ENCODE assay signal across 12 cellular contexts in the genomic region with DNA sequence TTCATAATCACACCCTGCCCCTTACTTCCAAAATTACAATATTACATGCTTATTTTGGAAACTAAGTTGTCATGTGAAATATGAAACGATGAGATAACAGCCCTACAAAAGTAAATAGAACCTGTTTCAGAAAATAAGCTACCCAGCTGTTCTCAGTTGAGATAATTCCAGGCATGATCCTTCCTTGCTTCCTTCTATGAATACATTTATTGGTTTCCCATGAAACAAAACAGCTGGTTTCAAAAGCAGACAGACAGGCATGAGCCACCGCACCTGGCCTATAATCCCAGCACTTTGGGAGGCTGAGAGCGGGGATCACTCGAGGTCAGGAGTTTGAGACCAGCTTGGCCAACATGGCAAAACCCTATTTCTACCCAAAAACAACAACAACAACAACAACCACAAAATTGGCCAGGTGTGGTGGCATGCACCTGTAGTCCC.
DNase-seq lines count a peak whose midpoint lies in the region; ATAC-seq and TF ChIP-seq lines count a peak whose summit lies in the region.
"Had no signal": no experiment of that assay in that cellular context is flagged by ENCODE, and none has a peak within 500 bp of the region (broad histone marks: within the 10 kb centered on the region; RNA-seq: fewer than 3 reads in every experiment).

No MANE protein-coding gene starts in this region.

- H3K27ac ChIP-seq in right atrium auricular region = peak overlapping the region; percentile 80 to 82
- peak overlapping the region; percentile 31 for H3K27ac ChIP-seq in WERI-Rb-1
- peak overlapping the region; percentile 33 for H3K27ac ChIP-seq in urinary bladder (ENCODE audit: low read depth)

- intact Hi-C loops in left cardiac atrium (cut with DNase I) = no loop called here

- H3K27me3 ChIP-seq in right atrium auricular region (no peaks in the 10 kb centered on the region), WERI-Rb-1 (ENCODE audit: insufficient read depth, low read depth, severe bottlenecking) (no peaks in the 10 kb centered on the region)

- H3K36me3 ChIP-seq in right atrium auricular region = no peaks in the 10 kb centered on the region
- H3K36me3 ChIP-seq in WERI-Rb-1 = peaks cover 9% of the 10 kb centered on the region
- no peaks in the 10 kb centered on the region for H3K36me3 ChIP-seq in urinary bladder (ENCODE audit: insufficient read depth)

- no peak for TF ChIP-seq POLR2A in erythroblast (IDR thresholded peaks at IDR 0.05; ENCODE audit: low read length)

- WGBS in urinary bladder = 44% methylated on average over 4 of the region's 4 CpGs

- DNase-seq in right atrium auricular region (ENCODE audit: low spot score) (no peak), left cardiac atrium (no peak), WERI-Rb-1 (no peak), mesenteric fat pad (ENCODE audit: low spot score) (peak; percentile 51), superior temporal gyrus (ENCODE audit: extremely low spot score) (no peak), erythroblast (lab: John Stamatoyannopoulos, UW) (no peak)
- DNase-seq: activated CD4-positive, alpha-beta T cell treated with anti-CD3 and anti-CD28 coated beads for 4 hours; amniotic stem cell; Calu3; NCI-H1436 had no signal

- H3K9me3 ChIP-seq in right atrium auricular region = no peaks in the 10 kb centered on the region
- H3K9me3 ChIP-seq in WERI-Rb-1 (ENCODE audit: severe bottlenecking) = no peaks in the 10 kb centered on the region

- no peak for TF ChIP-seq CTCF in right atrium auricular region (IDR thresholded peaks at IDR 0.05)
- no peak for TF ChIP-seq CTCF in WERI-Rb-1 (IDR thresholded peaks at IDR 0.05; ENCODE audit: low read depth, low read length)

- H3K4me3 ChIP-seq in right atrium auricular region (no peak overlapping the region), WERI-Rb-1 (ENCODE audit: low read depth, low read length) (no peak overlapping the region), urinary bladder (ENCODE audit: low read depth, low read length) (no peak overlapping the region)

- H3K4me1 ChIP-seq in right atrium auricular region = peaks cover 0 to 90% of the 10 kb centered on the region in 2 donors
- peaks cover 2% of the 10 kb centered on the region for H3K4me1 ChIP-seq in urinary bladder (ENCODE audit: insufficient read depth)

- no peak for ATAC-seq in left cardiac atrium
- ATAC-seq in GM18873 (IDR thresholded peaks at IDR 0.05; ENCODE audit: low FRiP score, unreplicated experiment) = no peak

Comparison
In these comparisons a context has a peak if more than half of its experiments do, and no peak if none do; other contexts are left out.
1. H3K27ac ChIP-seq: peak in every context shown above with its lines; median percentile 81 in right atrium auricular region; 33 in urinary bladder; 31 in WERI-Rb-1.